Comparison of ENCODE assay signal across 10 cellular contexts in genomic region chr2:60556998-60557955, GRCh38. TPM values are rescaled to one million over a fixed set of nuclear protein-coding genes. Genes with fewer than 3 reads are reported as not detected.
DNase-seq lines count a peak whose midpoint lies in the region; ATAC-seq, FAIRE-seq and TF ChIP-seq lines count a peak whose summit lies in the region.
"Had no signal": no experiment of that assay in that cellular context is flagged by ENCODE, and none has a peak within 500 bp of the region (broad histone marks: within the 10 kb centered on the region; RNA-seq: fewer than 3 reads in every experiment).

No MANE protein-coding gene starts in this region.

- no peaks in the 10 kb centered on the region for H3K36me3 ChIP-seq in CD4-positive, CD25-positive, alpha-beta regulatory T cell (ENCODE audit: control insufficient read depth, insufficient read depth, low read length)
- H3K36me3 ChIP-seq in keratinocyte (ENCODE audit: control insufficient read depth in 2 of 2, extremely low read depth in 1 of 2, insufficient read depth in 2 of 2, low read length in 2 of 2) (no peaks in the 10 kb centered on the region), prostate gland (no peaks in the 10 kb centered on the region)

- TF ChIP-seq CTCF in keratinocyte (optimal IDR thresholded peaks at IDR 0.05 in 1 of 3, IDR thresholded peaks at IDR 0.05 in 1 of 3, conservative IDR thresholded peaks at IDR 0.05 in 1 of 3; ENCODE audit: extremely low read depth in 1 of 3, insufficient read depth in 2 of 3, low read length in 3 of 3) (no peak), prostate gland (IDR thresholded peaks at IDR 0.05) (no peak)

- H3K27me3 Mint-ChIP-seq in CD4-positive, CD25-positive, alpha-beta regulatory T cell, result peaks cover 65% of the 10 kb centered on the region

- 20% methylated on average over 28 of the region's 28 CpGs for WGBS in prostate gland

- CTCF ChIA-PET in HEK293T (lab: Yijun Ruan, JAX), result interaction anchor here (0.6 to 0.8 kb wide), 3 partner anchors 16 to 972 kb away, joined by 3 to 5 read pairs (median 4); no protein-coding TSS in a partner anchor

- POLR2A ChIA-PET in HEK293T (lab: Yijun Ruan, JAX), result interaction anchor here (0.7 kb wide), 2 partner anchors 13 to 41 kb away, joined by 3 read pairs; no protein-coding TSS in a partner anchor

- H2AFZ ChIP-seq in keratinocyte (ENCODE audit: control insufficient read depth, low read length), result peak overlapping the region; percentile 28

- H3K9ac ChIP-seq in keratinocyte (ENCODE audit: control insufficient read depth, extremely low read depth, insufficient read depth, low read length), result peak overlapping the region; percentile 30

- TF ChIP-seq POLR2A in prostate gland (IDR thresholded peaks at IDR 0.05), result no peak

- H3K36me3 Mint-ChIP-seq in CD4-positive, CD25-positive, alpha-beta regulatory T cell, result no peaks in the 10 kb centered on the region

- peaks cover 41% of the 10 kb centered on the region for H3K27me3 ChIP-seq in CD4-positive, CD25-positive, alpha-beta regulatory T cell (ENCODE audit: control insufficient read depth, insufficient read depth, low read length)
- peaks cover 14% of the 10 kb centered on the region for H3K27me3 ChIP-seq in keratinocyte (ENCODE audit: control insufficient read depth, extremely low read depth, insufficient read depth, low read length)
- peaks cover 4% of the 10 kb centered on the region for H3K27me3 ChIP-seq in prostate gland (replicated peaks; ENCODE audit: insufficient read depth)
- H3K27me3 ChIP-seq: testis had no signal

- H3K4me3 ChIP-seq in CD4-positive, CD25-positive, alpha-beta regulatory T cell (ENCODE audit: low read depth, low read length), result peak overlapping the region; percentile 52
- H3K4me3 ChIP-seq in keratinocyte (ENCODE audit: control insufficient read depth in 2 of 3, extremely low read depth in 1 of 3, insufficient read depth in 2 of 3, low read depth in 1 of 3, low read length in 3 of 3) (peak overlapping the region in 2 of 3 experiments; percentile 20 to 62), prostate gland (no peak overlapping the region)
- H3K4me3 ChIP-seq: testis had no signal

- H3K4me2 ChIP-seq in keratinocyte (ENCODE audit: control insufficient read depth, extremely low read depth, insufficient read depth, low read depth, low read length), result peak overlapping the region; percentile 78

- peaks cover 53% of the 10 kb centered on the region for H3K4me1 ChIP-seq in CD4-positive, CD25-positive, alpha-beta regulatory T cell (ENCODE audit: control insufficient read depth, insufficient read depth, low read length, poor library complexity, severe bottlenecking)
- H3K4me1 ChIP-seq in keratinocyte (ENCODE audit: control insufficient read depth, extremely low read depth, insufficient read depth, low read length) (peaks cover 13% of the 10 kb centered on the region), prostate gland (replicated peaks) (no peaks in the 10 kb centered on the region)

- dilution Hi-C loops in keratinocyte (cut with MboI; ENCODE audit: extremely low pct_ligation_motif_present, low sequenced_read_pairs), result no loop called here

- H3K4me1 Mint-ChIP-seq in CD4-positive, CD25-positive, alpha-beta regulatory T cell, result peaks cover 5 to 38% (median 18%) of the 10 kb centered on the region in 4 donors

- no peak overlapping the region for H3K27ac ChIP-seq in CD4-positive, CD25-positive, alpha-beta regulatory T cell (ENCODE audit: insufficient read depth, low read length, poor library complexity, severe bottlenecking)
- no peak overlapping the region for H3K27ac ChIP-seq in keratinocyte (ENCODE audit: control insufficient read depth, insufficient read depth, low read length)
- H3K27ac ChIP-seq in prostate gland, result no peak overlapping the region
- H3K27ac ChIP-seq: testis had no signal

- ATAC-seq in CD4-positive, CD25-positive, alpha-beta regulatory T cell (ENCODE audit: low read depth in 2 of 2), result no peak
- no peak for ATAC-seq in GM19324 (IDR thresholded peaks at IDR 0.05; ENCODE audit: low FRiP score, unreplicated experiment)

- H3K9me3 Mint-ChIP-seq in CD4-positive, CD25-positive, alpha-beta regulatory T cell, result peaks cover 0 to 5% (median 1%) of the 10 kb centered on the region in 7 donors

- no peak overlapping the region for H3K27ac Mint-ChIP-seq in CD4-positive, CD25-positive, alpha-beta regulatory T cell

- peak; percentile 5 for FAIRE-seq in keratinocyte (lab: Jason Lieb, UNC)

- no peaks in the 10 kb centered on the region for H3K9me1 ChIP-seq in keratinocyte (ENCODE audit: control insufficient read depth, extremely low read depth, insufficient read depth, low read length)

- no peak for DNase-seq in CD4-positive, CD25-positive, alpha-beta regulatory T cell
- no peak for DNase-seq in HEK293T (ENCODE audit: extremely low spot score)
- DNase-seq in UCSD-AML1 (lab: John Stamatoyannopoulos, UW; ENCODE audit: unreplicated experiment), result peak; percentile 52
- no peak for DNase-seq in keratinocyte (ENCODE audit: low read depth, low spot score)
- no peak for DNase-seq in NCI-H1092 treated with DMSO at 0.1 percent for 48 hours (lab: John Stamatoyannopoulos, UW)
- DNase-seq in amygdala (lab: John Stamatoyannopoulos, UW), result no peak
- DNase-seq in prostate gland (ENCODE audit: low spot score), result no peak
- DNase-seq: MV-4-11, testis had no signal

- H3K79me2 ChIP-seq in keratinocyte (ENCODE audit: control insufficient read depth, insufficient read depth, low read length), result peaks cover 7% of the 10 kb centered on the region

- no peaks in the 10 kb centered on the region for H3K9me3 ChIP-seq in CD4-positive, CD25-positive, alpha-beta regulatory T cell (ENCODE audit: control insufficient read depth in 2 of 2, low read length in 2 of 2)
- H3K9me3 ChIP-seq in keratinocyte (ENCODE audit: control insufficient read depth, low read depth, low read length), result no peaks in the 10 kb centered on the region
- H3K9me3 ChIP-seq in prostate gland, result no peaks in the 10 kb centered on the region
- H3K9me3 ChIP-seq: testis had no signal

- peak overlapping the region in 2 of 4 donors; percentile 67 to 76 for H3K4me3 Mint-ChIP-seq in CD4-positive, CD25-positive, alpha-beta regulatory T cell

- H4K20me1 ChIP-seq in keratinocyte (ENCODE audit: control insufficient read depth, extremely low read depth, insufficient read depth, low read length), result no peaks in the 10 kb centered on the region

- intact Hi-C loops in prostate gland (cut with DNase I), result no loop called here

TF ChIP-seq in HEK293T, 16 proteins besides CTCF, POLR2A, EP300 and RAD21:
- TF ChIP-seq PKNOX1 (IDR thresholded peaks at IDR 0.05) (peak; percentile 83), CTBP1 (IDR thresholded peaks at IDR 0.05; ENCODE audit: borderline replicate concordance) (peak; percentile 70), L3MBTL2 (conservative IDR thresholded peaks at IDR 0.05) (peak; percentile 20; the same call in 1 of the 2 replicates), FOXK2 (IDR thresholded peaks at IDR 0.05) (no peak), HDGF (IDR thresholded peaks at IDR 0.05; ENCODE audit: borderline replicate concordance) (no peak), FOXA1 (IDR thresholded peaks at IDR 0.05) (no peak), ZNF384 (IDR thresholded peaks at IDR 0.05) (peak; percentile 87), LEF1 (IDR thresholded peaks at IDR 0.05; ENCODE audit: borderline replicate concordance) (no peak; the same call in 1 of the 2 replicates), SP1 (IDR thresholded peaks at IDR 0.05) (no peak)

RNA-seq across cellular contexts. Expression of gene BCL11A, which starts 3.8 kb away (rescaled TPM):
- 2.0 TPM for total RNA-seq in CD4-positive, CD25-positive, alpha-beta regulatory T cell
- under 1 TPM in 3 of 4 donors, not detected in 1; 0.17 to 0.42 (median 0.18) TPM for polyA plus RNA-seq in CD4-positive, CD25-positive, alpha-beta regulatory T cell
- 3.8 to 5.3 TPM (median 5.0 TPM) in 3 replicates for polyA plus RNA-seq in keratinocyte
- polyA plus RNA-seq in keratinocyte (2011; ENCODE audit: low read depth), result 6.4 TPM
- 2.9 and 3.7 TPM in 2 replicates for polyA plus RNA-seq in keratinocyte (2011; cell fraction: cytosol; rRNA removed)
- polyA plus RNA-seq in keratinocyte (2011; cell fraction: nucleus; rRNA removed), result 10.2 and 12.2 TPM in 2 replicates
- 4.8 and 12.4 TPM in 2 replicates for polyA plus RNA-seq in keratinocyte (2012; ENCODE audit: low replicate concordance)
- 9.7 to 17.6 TPM (median 12.8 TPM) in 3 replicates for polyA minus RNA-seq in keratinocyte
- polyA minus RNA-seq in keratinocyte (2011; cell fraction: cytosol; rRNA and poly(A)+ RNA removed), result 4.2 TPM
- polyA minus RNA-seq in keratinocyte (2011; cell fraction: nucleus; rRNA and poly(A)+ RNA removed), result 10.6 and 20.9 TPM in 2 replicates
- 10 to 100 TPM; 14.6 to 22.2 TPM for total RNA-seq in prostate gland

Comparison
In these comparisons a context has a peak if more than half of its experiments do, and no peak if none do; other contexts are left out.
1. H3K4me3 ChIP-seq: peak in CD4-positive, CD25-positive, alpha-beta regulatory T cell (single experiment) and keratinocyte (2 of 3); none in prostate gland (0 of 2).